Comparison of ENCODE assay signal across 1 cellular context in the genomic region with DNA sequence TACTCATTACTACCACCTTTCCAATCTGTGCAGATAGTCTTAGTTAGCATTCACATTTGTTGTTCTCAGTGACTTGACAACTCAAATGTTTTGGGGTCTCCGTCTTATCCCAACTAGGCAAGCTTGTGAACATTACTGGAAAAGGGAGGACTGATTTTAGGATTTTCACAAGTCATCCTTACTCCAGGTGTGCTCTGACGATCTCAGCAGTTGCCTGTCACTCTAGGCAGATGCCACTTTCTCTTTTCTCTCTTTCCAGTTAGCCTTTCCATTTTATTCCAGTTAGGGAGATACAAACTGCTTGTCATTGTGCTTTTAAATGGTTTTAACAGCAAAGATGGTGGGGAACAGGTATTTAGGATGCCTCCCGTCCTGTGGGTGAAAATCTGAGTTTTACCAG.
TF ChIP-seq lines count a peak whose summit lies in the region.

No MANE protein-coding gene starts in this region.

TF ChIP-seq in H1, 55 proteins besides CTCF, POLR2A, EP300 and RAD21:
- TF ChIP-seq PHF8 (conservative IDR thresholded peaks at IDR 0.05; ENCODE audit: low read depth, low read length): no peak
- TF ChIP-seq TCF12 (IDR thresholded peaks at IDR 0.05; ENCODE audit: low read depth, low read length): no peak
- TF ChIP-seq CTBP2 (IDR thresholded peaks at IDR 0.05; ENCODE audit: borderline replicate concordance, insufficient read depth, insufficient read length, low read length): no peak
- no peak for TF ChIP-seq MAFK (IDR thresholded peaks at IDR 0.05; ENCODE audit: low read depth, low read length)
- TF ChIP-seq, protein P1, sequence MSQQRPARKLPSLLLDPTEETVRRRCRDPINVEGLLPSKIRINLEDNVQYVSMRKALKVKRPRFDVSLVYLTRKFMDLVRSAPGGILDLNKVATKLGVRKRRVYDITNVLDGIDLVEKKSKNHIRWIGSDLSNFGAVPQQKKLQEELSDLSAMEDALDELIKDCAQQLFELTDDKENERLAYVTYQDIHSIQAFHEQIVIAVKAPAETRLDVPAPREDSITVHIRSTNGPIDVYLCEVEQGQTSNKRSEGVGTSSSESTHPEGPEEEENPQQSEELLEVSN (IDR thresholded peaks at IDR 0.05): no peak
- TF ChIP-seq SUZ12 (IDR thresholded peaks at IDR 0.05; ENCODE audit: low read length): no peak
- TF ChIP-seq SIRT6 (IDR thresholded peaks at IDR 0.05; ENCODE audit: low read length): no peak
- TF ChIP-seq TAF1 (IDR thresholded peaks at IDR 0.05; ENCODE audit: low read depth, low read length): no peak
- TF ChIP-seq ASH2L (IDR thresholded peaks at IDR 0.05; ENCODE audit: low read length): no peak
- no peak for TF ChIP-seq ZNF274 (IDR thresholded peaks at IDR 0.05; ENCODE audit: borderline replicate concordance, extremely low read depth, low read length)
- TF ChIP-seq BRCA1 (IDR thresholded peaks at IDR 0.05; ENCODE audit: low read depth, low read length): no peak
- TF ChIP-seq FOSL1 (IDR thresholded peaks at IDR 0.05; ENCODE audit: insufficient read depth, low read depth, low read length): no peak
- no peak for TF ChIP-seq POU5F1 (IDR thresholded peaks at IDR 0.05; ENCODE audit: low read depth, low read length)
- TF ChIP-seq, protein P2, sequence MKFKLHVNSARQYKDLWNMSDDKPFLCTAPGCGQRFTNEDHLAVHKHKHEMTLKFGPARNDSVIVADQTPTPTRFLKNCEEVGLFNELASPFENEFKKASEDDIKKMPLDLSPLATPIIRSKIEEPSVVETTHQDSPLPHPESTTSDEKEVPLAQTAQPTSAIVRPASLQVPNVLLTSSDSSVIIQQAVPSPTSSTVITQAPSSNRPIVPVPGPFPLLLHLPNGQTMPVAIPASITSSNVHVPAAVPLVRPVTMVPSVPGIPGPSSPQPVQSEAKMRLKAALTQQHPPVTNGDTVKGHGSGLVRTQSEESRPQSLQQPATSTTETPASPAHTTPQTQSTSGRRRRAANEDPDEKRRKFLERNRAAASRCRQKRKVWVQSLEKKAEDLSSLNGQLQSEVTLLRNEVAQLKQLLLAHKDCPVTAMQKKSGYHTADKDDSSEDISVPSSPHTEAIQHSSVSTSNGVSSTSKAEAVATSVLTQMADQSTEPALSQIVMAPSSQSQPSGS (IDR thresholded peaks at IDR 0.05; ENCODE audit: low read length): no peak
- TF ChIP-seq CREB1 (IDR thresholded peaks at IDR 0.05): no peak
- TF ChIP-seq SRF (IDR thresholded peaks at IDR 0.05; ENCODE audit: low read depth, low read length): no peak
- no peak for TF ChIP-seq HDAC6 (IDR thresholded peaks at IDR 0.05; ENCODE audit: low read depth, low read length)
- TF ChIP-seq SIN3A (conservative IDR thresholded peaks at IDR 0.05 in 1 of 2, IDR thresholded peaks at IDR 0.05 in 1 of 2; ENCODE audit: low read depth in 1 of 2, low read length in 2 of 2): no peak
